Comparison of ENCODE assay signal across 7 cellular contexts in genomic region chr2:24492283-24493272, GRCh38. TPM values are rescaled to one million over a fixed set of nuclear protein-coding genes. Genes with fewer than 3 reads are reported as not detected.
DNase-seq lines count a peak whose midpoint lies in the region; TF ChIP-seq lines count a peak whose summit lies in the region.

No MANE protein-coding gene starts in this region.

- no peak for TF ChIP-seq RAD21 in liver (IDR thresholded peaks at IDR 0.05)

- H3K27me3 ChIP-seq in liver (ENCODE audit: control insufficient read depth in 4 of 4, insufficient read depth in 4 of 4, low read length in 3 of 4), result no peaks in the 10 kb centered on the region

- WGBS in liver, result 15% methylated on average over 20 of the region's 20 CpGs

- peak overlapping the region; percentile 51 to 81 for H3K9ac ChIP-seq in liver (ENCODE audit: low read depth in 1 of 2, low read length in 2 of 2)

- H3K4me3 ChIP-seq in GM12875 (ENCODE audit: low read depth, low read length) (peak overlapping the region; percentile 90), cardiac fibroblast (replicated peaks in 1 of 2; ENCODE audit: low read depth in 2 of 2, low read length in 2 of 2) (peak overlapping the region; percentile 73 to 85), liver (ENCODE audit: low read depth in 1 of 3, low read length in 3 of 3) (peak overlapping the region; percentile 87 to 99 (median 95))

- TF ChIP-seq CTCF in GM12875 (IDR thresholded peaks at IDR 0.05; ENCODE audit: borderline replicate concordance, insufficient read depth, low read depth, low read length), result no peak
- TF ChIP-seq CTCF in cardiac fibroblast (IDR thresholded peaks at IDR 0.05; ENCODE audit: low read depth, low read length), result no peak
- TF ChIP-seq CTCF in liver (IDR thresholded peaks at IDR 0.05; ENCODE audit: low read depth, low read length, missing input control), result no peak

- H3K27ac ChIP-seq in liver (ENCODE audit: low read depth in 1 of 2, low read length in 2 of 2), result peak overlapping the region; percentile 66 to 79

- no peaks in the 10 kb centered on the region for H3K36me3 ChIP-seq in liver (ENCODE audit: control insufficient read depth in 4 of 4, insufficient read depth in 3 of 4, low read depth in 1 of 4, low read length in 3 of 4)

- H3K4me1 ChIP-seq in liver (ENCODE audit: control insufficient read depth in 4 of 4, insufficient read depth in 4 of 4, low read length in 3 of 4), result peaks cover 3 to 28% (median 16%) of the 10 kb centered on the region in 4 donors

- H3K9me3 ChIP-seq in liver (ENCODE audit: control insufficient read depth in 4 of 4, low read length in 3 of 4), result no peaks in the 10 kb centered on the region

- peak; percentile 21 for DNase-seq in NCI-H1417 treated with DMSO at 0.1 percent for 48 hours (lab: John Stamatoyannopoulos, UW)
- DNase-seq in cardiac fibroblast (ENCODE audit: low read depth in 2 of 2), result peak; percentile 24 to 50
- DNase-seq in superior temporal gyrus (ENCODE audit: extremely low spot score), result peak; percentile 69
- DNase-seq in activated gamma-delta T cell treated with Interleukin-2 at 50 U/mL for 16 hours, result no peak
- DNase-seq in mesenteric fat pad (ENCODE audit: low spot score), result no peak

TF ChIP-seq in liver, 16 proteins besides CTCF, POLR2A, EP300 and RAD21:
- TF ChIP-seq YY1 (IDR thresholded peaks at IDR 0.05), result no peak
- no peak for TF ChIP-seq MAX (IDR thresholded peaks at IDR 0.05)
- no peak for TF ChIP-seq RXRA (IDR thresholded peaks at IDR 0.05)
- no peak for TF ChIP-seq FOXA2 (IDR thresholded peaks at IDR 0.05)
- no peak for TF ChIP-seq SP1 (IDR thresholded peaks at IDR 0.05)
- TF ChIP-seq FOXA1 (IDR thresholded peaks at IDR 0.05), result no peak

RNA-seq across cellular contexts. Expression of gene NCOA1, which starts 1.5 kb away (rescaled TPM):
- total RNA-seq in liver, result 10 to 100 TPM; 25.8 to 26.6 TPM
- 1 to 10 TPM; 6.5 to 6.8 TPM for polyA plus RNA-seq in liver
- 41.7 TPM for total RNA-seq in mesenteric fat pad

Comparison
In these comparisons a context has a peak if more than half of its experiments do, and no peak if none do; other contexts are left out.
1. DNase-seq: peak in NCI-H1417 treated with DMSO at 0.1 percent for 48 hours (single experiment), cardiac fibroblast (2 of 2) and superior temporal gyrus (single experiment); none in activated gamma-delta T cell treated with Interleukin-2 at 50 U/mL for 16 hours (single experiment) and mesenteric fat pad (single experiment).
2. Peak in every context shown above with its lines, with median percentiles within 50 percentile points of each other: H3K4me3 ChIP-seq.